Comparison of ENCODE assay signal across 6 cellular contexts in genomic region chr14:24243336-24243836, GRCh38. TPM values are rescaled to one million over a fixed set of nuclear protein-coding genes. Genes with fewer than 3 reads are reported as not detected.
DNase-seq lines count a peak whose midpoint lies in the region; ATAC-seq, FAIRE-seq and TF ChIP-seq lines count a peak whose summit lies in the region.

No MANE protein-coding gene starts in this region.

- peaks cover 11% of the 10 kb centered on the region for H3F3A ChIP-seq in GM23338 (replicated peaks; ENCODE audit: low read depth)

- H3K4me3 Mint-ChIP-seq in GM23338, result peak overlapping the region; percentile 97

- H3K36me3 ChIP-seq in GM23338 (ENCODE audit: insufficient read depth), result no peaks in the 10 kb centered on the region; the same call in 1 of the 2 replicates
- peaks cover 28% of the 10 kb centered on the region for H3K36me3 ChIP-seq in SK-N-MC (ENCODE audit: insufficient read depth, low read length)

- H3K36me3 Mint-ChIP-seq in GM23338 (ENCODE audit: low read depth), result peaks cover 26% of the 10 kb centered on the region

- H3K9me3 Mint-ChIP-seq in GM23338, result no peaks in the 10 kb centered on the region

- H3K79me2 ChIP-seq in GM23338 (replicated peaks; ENCODE audit: insufficient read depth), result 0 out of 2 replicates have a peak, but pooled peaks cover 2% of the 10 kb centered on the region

- H3K4me1 Mint-ChIP-seq in GM23338, result peaks cover 8% of the 10 kb centered on the region

- peak overlapping the region; percentile 89 for H3K27ac ChIP-seq in GM23338 (ENCODE audit: low read depth)
- H3K27ac ChIP-seq in SK-N-MC, result peak overlapping the region; percentile 96

- peak overlapping the region; percentile 77 for H3K4me2 ChIP-seq in GM23338

- peaks cover 10% of the 10 kb centered on the region for H3K4me1 ChIP-seq in GM23338 (ENCODE audit: insufficient read depth)

- H3K27me3 ChIP-seq in GM23338 (ENCODE audit: insufficient read depth), result peaks cover 3% of the 10 kb centered on the region; the same call in 1 of the 2 replicates

- H3K4me3 ChIP-seq in GM23338 (peak overlapping the region; percentile 98), SK-N-MC (peak overlapping the region; percentile 95), iPS-18c (ENCODE audit: insufficient read depth, low read depth, low read length) (peak overlapping the region; percentile 70; the same call in 1 of the 2 replicates)

- H4K20me1 ChIP-seq in GM23338 (replicated peaks; ENCODE audit: insufficient read depth), result no peaks in the 10 kb centered on the region; the same call in 1 of the 2 replicates

- no peak for TF ChIP-seq CTCF in GM23338 (conservative IDR thresholded peaks at IDR 0.05; ENCODE audit: low read depth in 2 of 2)

- H2AFZ ChIP-seq in GM23338, result peak overlapping the region; percentile 2; the same call in 1 of the 2 replicates

- no peaks in the 10 kb centered on the region for H3K9me2 ChIP-seq in GM23338 (ENCODE audit: insufficient read depth)

- H3K9me3 ChIP-seq in SK-N-MC (ENCODE audit: low read depth, low read length), result no peaks in the 10 kb centered on the region
- H3K9me3 ChIP-seq in iPS-18c (ENCODE audit: control insufficient read depth, insufficient read depth, low read length), result no peaks in the 10 kb centered on the region

- no peak for FAIRE-seq in urothelium cell line (lab: Jason Lieb, UNC)

- DNase-seq in GM23338 (ENCODE audit: low spot score) (peak; percentile 47), SK-N-MC (ENCODE audit: low read depth, low spot score) (no peak), urothelium cell line (ENCODE audit: low spot score) (peak; percentile 27), NCI-H2107 (lab: John Stamatoyannopoulos, UW) (no peak)

- H3K27ac Mint-ChIP-seq in GM23338, result peak overlapping the region; percentile 99

- ATAC-seq in GM23338 (no peak; the same call in none of the 3 replicates), GM21526 (IDR thresholded peaks at IDR 0.05; ENCODE audit: low FRiP score, unreplicated experiment) (no peak)

- peak overlapping the region; percentile 92 for H3K9ac ChIP-seq in SK-N-MC (ENCODE audit: insufficient read length)

- peaks cover 17% of the 10 kb centered on the region for H3K27me3 Mint-ChIP-seq in GM23338 (ENCODE audit: insufficient read depth, low read depth, poor library complexity)

TF ChIP-seq in GM23338, 12 proteins besides CTCF, POLR2A, EP300 and RAD21 (continues in another document):
- TF ChIP-seq EZH2 (IDR thresholded peaks at IDR 0.05; ENCODE audit: low read depth, unreplicated experiment) (no peak), JUNB (IDR thresholded peaks at IDR 0.05; ENCODE audit: unreplicated experiment) (no peak), REST (IDR thresholded peaks at IDR 0.05; ENCODE audit: unreplicated experiment) (no peak), POLR2AphosphoS5 (IDR thresholded peaks at IDR 0.05; ENCODE audit: low read depth) (no peak), NANOG (IDR thresholded peaks at IDR 0.05; ENCODE audit: borderline replicate concordance) (no peak), ETS1 (IDR thresholded peaks at IDR 0.05) (no peak)

RNA-seq across cellular contexts. Expression of gene TINF2, which starts 1.0 kb away (rescaled TPM):
- total RNA-seq in GM23338 (2014; rRNA removed; shearing (Covaris generic)), result 24.6 and 36.0 TPM in 2 replicates
- polyA plus RNA-seq in GM23338 (2016; fragmentation: Nextera tagmentation; extraction: Ambion mirVana), result 22.0 and 24.1 TPM in 2 replicates

RNA-seq across cellular contexts. Expression of gene GMPR2, which starts 10.7 kb away (rescaled TPM):
- 60.6 and 67.0 TPM in 2 replicates for total RNA-seq in GM23338 (2014; rRNA removed; shearing (Covaris generic))
- polyA plus RNA-seq in GM23338 (2016; fragmentation: Nextera tagmentation; extraction: Ambion mirVana), result 70.6 TPM in 2 replicates

RNA-seq across cellular contexts. Expression of gene NEDD8, which starts 11.2 kb away (rescaled TPM):
- total RNA-seq in GM23338 (2014; rRNA removed; shearing (Covaris generic)), result 130 and 172 TPM in 2 replicates
- 401 and 418 TPM in 2 replicates for polyA plus RNA-seq in GM23338 (2016; fragmentation: Nextera tagmentation; extraction: Ambion mirVana)

RNA-seq across cellular contexts. Expression of gene TGM1, which starts 19.6 kb away (rescaled TPM):
- total RNA-seq in GM23338 (2014; rRNA removed; shearing (Covaris generic)), result 0.39 and 0.63 TPM in 2 replicates
- 0.31 and 0.42 TPM in 2 replicates for polyA plus RNA-seq in GM23338 (2016; fragmentation: Nextera tagmentation; extraction: Ambion mirVana)

RNA-seq across cellular contexts. Expression of gene MDP1, which starts 27.5 kb away (rescaled TPM):
- total RNA-seq in GM23338 (2014; rRNA removed; shearing (Covaris generic)), result 9.6 and 9.8 TPM in 2 replicates
- 24.7 and 31.1 TPM in 2 replicates for polyA plus RNA-seq in GM23338 (2016; fragmentation: Nextera tagmentation; extraction: Ambion mirVana)

Comparison
In these comparisons a context has a peak if more than half of its experiments do, and no peak if none do; other contexts are left out.
1. DNase-seq: peak in GM23338 (single experiment) and urothelium cell line (single experiment); none in SK-N-MC (single experiment) and NCI-H2107 (single experiment).
2. Peak in every context shown above with its lines, with median percentiles within 50 percentile points of each other: H3K4me3 ChIP-seq.